1 cellular context compared by ENCODE assay signal in genomic region chr15:64381000-64381751, GRCh38.
A peak's percentile ranks its signal among the peaks of the same experiment; 100 is the strongest.
TF ChIP-seq lines count a peak whose summit lies in the region.

PCLAF (minus strand) TSS chr15:64381441; CDS start chr15:64381371, 70 bp downstream.

TF ChIP-seq in K562, 482 proteins besides CTCF, POLR2A, EP300 and RAD21 (continued from another document and continues in another):
- TF ChIP-seq MYC (IDR thresholded peaks at IDR 0.05; ENCODE audit: low read depth, low read length) (peak; percentile 30; the same call in 1 of the 2 replicates), MYC (CRISPR knock-in tag; IDR thresholded peaks at IDR 0.05; ENCODE audit: borderline replicate concordance, low read depth) (no peak), NFE2 (IDR thresholded peaks at IDR 0.05; ENCODE audit: low read depth) (no peak), ZFP1 (CRISPR knock-in tag; IDR thresholded peaks at IDR 0.05) (no peak), CCAR2 (IDR thresholded peaks at IDR 0.05; ENCODE audit: low read depth, low read length) (no peak), ZNF589 (CRISPR knock-in tag; IDR thresholded peaks at IDR 0.05; ENCODE audit: low read depth) (no peak), ETS2 (tag; IDR thresholded peaks at IDR 0.05; ENCODE audit: borderline replicate concordance, poor library complexity, severe bottlenecking) (no peak), MCM7 (IDR thresholded peaks at IDR 0.05) (no peak), FOXO4 (CRISPR knock-in tag; IDR thresholded peaks at IDR 0.05) (no peak), POLR3G (IDR thresholded peaks at IDR 0.05; ENCODE audit: extremely low read depth, insufficient read length, insufficient replicate concordance) (no peak), HNRNPUL1 (IDR thresholded peaks at IDR 0.05; ENCODE audit: low read length) (no peak), RBFOX2 (IDR thresholded peaks at IDR 0.05; ENCODE audit: low read depth, low read length) (peak; percentile 95), RBM17 (IDR thresholded peaks at IDR 0.05; ENCODE audit: borderline replicate concordance, low read depth, low read length) (no peak), MECOM (CRISPR knock-in tag; IDR thresholded peaks at IDR 0.05) (no peak), MTF1 (CRISPR knock-in tag; IDR thresholded peaks at IDR 0.05; ENCODE audit: borderline replicate concordance) (no peak), ZNF3 (CRISPR knock-in tag; IDR thresholded peaks at IDR 0.05) (no peak), ZNF57 (CRISPR knock-in tag; IDR thresholded peaks at IDR 0.05) (no peak), TEAD2 (tag; IDR thresholded peaks at IDR 0.05) (no peak), PTBP1 (IDR thresholded peaks at IDR 0.05; ENCODE audit: low read depth, low read length) (peak; percentile 63; the same call in 1 of the 2 replicates), CHD1 (IDR thresholded peaks at IDR 0.05; ENCODE audit: low read length) (peak; percentile 36), ZNF436 (CRISPR knock-in tag; IDR thresholded peaks at IDR 0.05) (no peak), MEF2D (tag; conservative IDR thresholded peaks at IDR 0.05; ENCODE audit: low read depth) (no peak), POU5F1 (IDR thresholded peaks at IDR 0.05; ENCODE audit: borderline replicate concordance, low read depth, low read length, partially characterized antibody) (no peak), REST (CRISPR knock-in tag; IDR thresholded peaks at IDR 0.05; ENCODE audit: low read depth) (no peak), ZNF778 (CRISPR knock-in tag; IDR thresholded peaks at IDR 0.05) (no peak), SRSF9 (IDR thresholded peaks at IDR 0.05; ENCODE audit: borderline replicate concordance, low read depth, low read length) (no peak)
- TF ChIP-seq, protein P1, sequence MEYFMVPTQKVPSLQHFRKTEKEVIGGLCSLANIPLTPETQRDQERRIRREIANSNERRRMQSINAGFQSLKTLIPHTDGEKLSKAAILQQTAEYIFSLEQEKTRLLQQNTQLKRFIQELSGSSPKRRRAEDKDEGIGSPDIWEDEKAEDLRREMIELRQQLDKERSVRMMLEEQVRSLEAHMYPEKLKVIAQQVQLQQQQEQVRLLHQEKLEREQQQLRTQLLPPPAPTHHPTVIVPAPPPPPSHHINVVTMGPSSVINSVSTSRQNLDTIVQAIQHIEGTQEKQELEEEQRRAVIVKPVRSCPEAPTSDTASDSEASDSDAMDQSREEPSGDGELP (CRISPR knock-in tag; IDR thresholded peaks at IDR 0.05; ENCODE audit: borderline replicate concordance), result peak; percentile 69; the same call in 1 of the 2 replicates
- TF ChIP-seq, protein P2, sequence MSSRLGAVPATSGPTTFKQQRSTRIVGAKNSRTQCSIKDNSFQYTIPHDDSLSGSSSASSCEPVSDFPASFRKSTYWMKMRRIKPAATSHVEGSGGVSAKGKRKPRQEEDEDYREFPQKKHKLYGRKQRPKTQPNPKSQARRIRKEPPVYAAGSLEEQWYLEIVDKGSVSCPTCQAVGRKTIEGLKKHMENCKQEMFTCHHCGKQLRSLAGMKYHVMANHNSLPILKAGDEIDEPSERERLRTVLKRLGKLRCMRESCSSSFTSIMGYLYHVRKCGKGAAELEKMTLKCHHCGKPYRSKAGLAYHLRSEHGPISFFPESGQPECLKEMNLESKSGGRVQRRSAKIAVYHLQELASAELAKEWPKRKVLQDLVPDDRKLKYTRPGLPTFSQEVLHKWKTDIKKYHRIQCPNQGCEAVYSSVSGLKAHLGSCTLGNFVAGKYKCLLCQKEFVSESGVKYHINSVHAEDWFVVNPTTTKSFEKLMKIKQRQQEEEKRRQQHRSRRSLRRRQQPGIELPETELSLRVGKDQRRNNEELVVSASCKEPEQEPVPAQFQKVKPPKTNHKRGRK (tag; IDR thresholded peaks at IDR 0.05), result no peak
- TF ChIP-seq, protein P3, sequence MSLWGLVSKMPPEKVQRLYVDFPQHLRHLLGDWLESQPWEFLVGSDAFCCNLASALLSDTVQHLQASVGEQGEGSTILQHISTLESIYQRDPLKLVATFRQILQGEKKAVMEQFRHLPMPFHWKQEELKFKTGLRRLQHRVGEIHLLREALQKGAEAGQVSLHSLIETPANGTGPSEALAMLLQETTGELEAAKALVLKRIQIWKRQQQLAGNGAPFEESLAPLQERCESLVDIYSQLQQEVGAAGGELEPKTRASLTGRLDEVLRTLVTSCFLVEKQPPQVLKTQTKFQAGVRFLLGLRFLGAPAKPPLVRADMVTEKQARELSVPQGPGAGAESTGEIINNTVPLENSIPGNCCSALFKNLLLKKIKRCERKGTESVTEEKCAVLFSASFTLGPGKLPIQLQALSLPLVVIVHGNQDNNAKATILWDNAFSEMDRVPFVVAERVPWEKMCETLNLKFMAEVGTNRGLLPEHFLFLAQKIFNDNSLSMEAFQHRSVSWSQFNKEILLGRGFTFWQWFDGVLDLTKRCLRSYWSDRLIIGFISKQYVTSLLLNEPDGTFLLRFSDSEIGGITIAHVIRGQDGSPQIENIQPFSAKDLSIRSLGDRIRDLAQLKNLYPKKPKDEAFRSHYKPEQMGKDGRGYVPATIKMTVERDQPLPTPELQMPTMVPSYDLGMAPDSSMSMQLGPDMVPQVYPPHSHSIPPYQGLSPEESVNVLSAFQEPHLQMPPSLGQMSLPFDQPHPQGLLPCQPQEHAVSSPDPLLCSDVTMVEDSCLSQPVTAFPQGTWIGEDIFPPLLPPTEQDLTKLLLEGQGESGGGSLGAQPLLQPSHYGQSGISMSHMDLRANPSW (CRISPR knock-in tag; IDR thresholded peaks at IDR 0.05), result no peak
- TF ChIP-seq, protein P4, sequence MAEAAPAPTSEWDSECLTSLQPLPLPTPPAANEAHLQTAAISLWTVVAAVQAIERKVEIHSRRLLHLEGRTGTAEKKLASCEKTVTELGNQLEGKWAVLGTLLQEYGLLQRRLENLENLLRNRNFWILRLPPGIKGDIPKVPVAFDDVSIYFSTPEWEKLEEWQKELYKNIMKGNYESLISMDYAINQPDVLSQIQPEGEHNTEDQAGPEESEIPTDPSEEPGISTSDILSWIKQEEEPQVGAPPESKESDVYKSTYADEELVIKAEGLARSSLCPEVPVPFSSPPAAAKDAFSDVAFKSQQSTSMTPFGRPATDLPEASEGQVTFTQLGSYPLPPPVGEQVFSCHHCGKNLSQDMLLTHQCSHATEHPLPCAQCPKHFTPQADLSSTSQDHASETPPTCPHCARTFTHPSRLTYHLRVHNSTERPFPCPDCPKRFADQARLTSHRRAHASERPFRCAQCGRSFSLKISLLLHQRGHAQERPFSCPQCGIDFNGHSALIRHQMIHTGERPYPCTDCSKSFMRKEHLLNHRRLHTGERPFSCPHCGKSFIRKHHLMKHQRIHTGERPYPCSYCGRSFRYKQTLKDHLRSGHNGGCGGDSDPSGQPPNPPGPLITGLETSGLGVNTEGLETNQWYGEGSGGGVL (CRISPR knock-in tag; IDR thresholded peaks at IDR 0.05), result no peak
- TF ChIP-seq, protein P5, sequence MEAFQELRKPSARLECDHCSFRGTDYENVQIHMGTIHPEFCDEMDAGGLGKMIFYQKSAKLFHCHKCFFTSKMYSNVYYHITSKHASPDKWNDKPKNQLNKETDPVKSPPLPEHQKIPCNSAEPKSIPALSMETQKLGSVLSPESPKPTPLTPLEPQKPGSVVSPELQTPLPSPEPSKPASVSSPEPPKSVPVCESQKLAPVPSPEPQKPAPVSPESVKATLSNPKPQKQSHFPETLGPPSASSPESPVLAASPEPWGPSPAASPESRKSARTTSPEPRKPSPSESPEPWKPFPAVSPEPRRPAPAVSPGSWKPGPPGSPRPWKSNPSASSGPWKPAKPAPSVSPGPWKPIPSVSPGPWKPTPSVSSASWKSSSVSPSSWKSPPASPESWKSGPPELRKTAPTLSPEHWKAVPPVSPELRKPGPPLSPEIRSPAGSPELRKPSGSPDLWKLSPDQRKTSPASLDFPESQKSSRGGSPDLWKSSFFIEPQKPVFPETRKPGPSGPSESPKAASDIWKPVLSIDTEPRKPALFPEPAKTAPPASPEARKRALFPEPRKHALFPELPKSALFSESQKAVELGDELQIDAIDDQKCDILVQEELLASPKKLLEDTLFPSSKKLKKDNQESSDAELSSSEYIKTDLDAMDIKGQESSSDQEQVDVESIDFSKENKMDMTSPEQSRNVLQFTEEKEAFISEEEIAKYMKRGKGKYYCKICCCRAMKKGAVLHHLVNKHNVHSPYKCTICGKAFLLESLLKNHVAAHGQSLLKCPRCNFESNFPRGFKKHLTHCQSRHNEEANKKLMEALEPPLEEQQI (IDR thresholded peaks at IDR 0.05), result no peak
- TF ChIP-seq, protein P6, sequence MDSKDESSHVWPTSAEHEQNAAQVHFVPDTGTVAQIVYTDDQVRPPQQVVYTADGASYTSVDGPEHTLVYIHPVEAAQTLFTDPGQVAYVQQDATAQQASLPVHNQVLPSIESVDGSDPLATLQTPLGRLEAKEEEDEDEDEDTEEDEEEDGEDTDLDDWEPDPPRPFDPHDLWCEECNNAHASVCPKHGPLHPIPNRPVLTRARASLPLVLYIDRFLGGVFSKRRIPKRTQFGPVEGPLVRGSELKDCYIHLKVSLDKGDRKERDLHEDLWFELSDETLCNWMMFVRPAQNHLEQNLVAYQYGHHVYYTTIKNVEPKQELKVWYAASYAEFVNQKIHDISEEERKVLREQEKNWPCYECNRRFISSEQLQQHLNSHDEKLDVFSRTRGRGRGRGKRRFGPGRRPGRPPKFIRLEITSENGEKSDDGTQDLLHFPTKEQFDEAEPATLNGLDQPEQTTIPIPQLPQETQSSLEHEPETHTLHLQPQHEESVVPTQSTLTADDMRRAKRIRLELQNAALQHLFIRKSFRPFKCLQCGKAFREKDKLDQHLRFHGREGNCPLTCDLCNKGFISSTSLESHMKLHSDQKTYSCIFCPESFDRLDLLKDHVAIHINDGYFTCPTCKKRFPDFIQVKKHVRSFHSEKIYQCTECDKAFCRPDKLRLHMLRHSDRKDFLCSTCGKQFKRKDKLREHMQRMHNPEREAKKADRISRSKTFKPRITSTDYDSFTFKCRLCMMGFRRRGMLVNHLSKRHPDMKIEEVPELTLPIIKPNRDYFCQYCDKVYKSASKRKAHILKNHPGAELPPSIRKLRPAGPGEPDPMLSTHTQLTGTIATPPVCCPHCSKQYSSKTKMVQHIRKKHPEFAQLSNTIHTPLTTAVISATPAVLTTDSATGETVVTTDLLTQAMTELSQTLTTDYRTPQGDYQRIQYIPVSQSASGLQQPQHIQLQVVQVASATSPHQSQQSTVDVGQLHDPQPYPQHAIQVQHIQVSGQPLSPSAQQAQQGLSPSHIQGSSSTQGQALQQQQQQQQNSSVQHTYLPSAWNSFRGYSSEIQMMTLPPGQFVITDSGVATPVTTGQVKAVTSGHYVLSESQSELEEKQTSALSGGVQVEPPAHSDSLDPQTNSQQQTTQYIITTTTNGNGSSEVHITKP (IDR thresholded peaks at IDR 0.05; ENCODE audit: partially characterized antibody), result peak; percentile 69
- TF ChIP-seq, protein P7, sequence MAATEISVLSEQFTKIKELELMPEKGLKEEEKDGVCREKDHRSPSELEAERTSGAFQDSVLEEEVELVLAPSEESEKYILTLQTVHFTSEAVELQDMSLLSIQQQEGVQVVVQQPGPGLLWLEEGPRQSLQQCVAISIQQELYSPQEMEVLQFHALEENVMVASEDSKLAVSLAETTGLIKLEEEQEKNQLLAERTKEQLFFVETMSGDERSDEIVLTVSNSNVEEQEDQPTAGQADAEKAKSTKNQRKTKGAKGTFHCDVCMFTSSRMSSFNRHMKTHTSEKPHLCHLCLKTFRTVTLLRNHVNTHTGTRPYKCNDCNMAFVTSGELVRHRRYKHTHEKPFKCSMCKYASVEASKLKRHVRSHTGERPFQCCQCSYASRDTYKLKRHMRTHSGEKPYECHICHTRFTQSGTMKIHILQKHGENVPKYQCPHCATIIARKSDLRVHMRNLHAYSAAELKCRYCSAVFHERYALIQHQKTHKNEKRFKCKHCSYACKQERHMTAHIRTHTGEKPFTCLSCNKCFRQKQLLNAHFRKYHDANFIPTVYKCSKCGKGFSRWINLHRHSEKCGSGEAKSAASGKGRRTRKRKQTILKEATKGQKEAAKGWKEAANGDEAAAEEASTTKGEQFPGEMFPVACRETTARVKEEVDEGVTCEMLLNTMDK (IDR thresholded peaks at IDR 0.05; ENCODE audit: borderline replicate concordance, insufficient read depth, low read depth, low read length, poor library complexity, severe bottlenecking), result no peak
- TF ChIP-seq, protein P8, sequence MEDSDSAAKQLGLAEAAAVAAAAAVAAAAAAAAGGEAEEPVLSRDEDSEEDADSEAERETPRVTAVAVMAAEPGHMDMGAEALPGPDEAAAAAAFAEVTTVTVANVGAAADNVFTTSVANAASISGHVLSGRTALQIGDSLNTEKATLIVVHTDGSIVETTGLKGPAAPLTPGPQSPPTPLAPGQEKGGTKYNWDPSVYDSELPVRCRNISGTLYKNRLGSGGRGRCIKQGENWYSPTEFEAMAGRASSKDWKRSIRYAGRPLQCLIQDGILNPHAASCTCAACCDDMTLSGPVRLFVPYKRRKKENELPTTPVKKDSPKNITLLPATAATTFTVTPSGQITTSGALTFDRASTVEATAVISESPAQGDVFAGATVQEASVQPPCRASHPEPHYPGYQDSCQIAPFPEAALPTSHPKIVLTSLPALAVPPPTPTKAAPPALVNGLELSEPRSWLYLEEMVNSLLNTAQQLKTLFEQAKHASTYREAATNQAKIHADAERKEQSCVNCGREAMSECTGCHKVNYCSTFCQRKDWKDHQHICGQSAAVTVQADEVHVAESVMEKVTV (CRISPR knock-in tag; IDR thresholded peaks at IDR 0.05), result no peak
